Comparison of ENCODE assay signal across 17 cellular contexts in genomic region chr16:72850021-72850420, GRCh38.
DNase-seq lines count a peak whose midpoint lies in the region; ATAC-seq and TF ChIP-seq lines count a peak whose summit lies in the region.
"Had no signal": no experiment of that assay in that cellular context is flagged by ENCODE, and none has a peak within 500 bp of the region (broad histone marks: within the 10 kb centered on the region; RNA-seq: fewer than 3 reads in every experiment).

No MANE protein-coding gene starts in this region.

- H3K36me3 Mint-ChIP-seq in T-cell, result no peaks in the 10 kb centered on the region

- H3K9me3 ChIP-seq in right cardiac atrium (ENCODE audit: control insufficient read depth, low read length) (no peaks in the 10 kb centered on the region), uterus (no peaks in the 10 kb centered on the region)
- H3K9me3 ChIP-seq: BLaER1 treated with 17β-estradiol and CSF1 and Interleukin-3, amounts not matched to agents 10 nM and 100 nM had no signal

- peaks cover 0 to 13% (median 11%) of the 10 kb centered on the region in 3 donors for H3K4me1 Mint-ChIP-seq in T-cell
- H3K4me1 Mint-ChIP-seq: activated T-helper 17 cell treated with anti-CD3 and anti-CD28 coated beads, Interleukin-2, amount 50 U/mL, for 72 hours had no signal

- H3K27ac Mint-ChIP-seq in T-cell, result no peak overlapping the region
- H3K27ac Mint-ChIP-seq: activated T-helper 17 cell treated with anti-CD3 and anti-CD28 coated beads, Interleukin-2, amount 50 U/mL, for 72 hours had no signal

- POLR2A ChIA-PET in T-cell (lab: Charles Lee), result no interaction called here

- H3K27me3 Mint-ChIP-seq in T-cell, result peaks cover 6 to 11% of the 10 kb centered on the region in 2 donors

- no peak for ATAC-seq in left ventricle myocardium superior
- ATAC-seq in right cardiac atrium, result no peak
- ATAC-seq in sciatic nerve, result no peak
- no peak for ATAC-seq in T-cell (replicated peaks in 1 of 4)
- ATAC-seq: activated CD4-positive, CD25-positive, alpha-beta regulatory T cell treated with anti-CD3 and anti-CD28 coated beads, Interleukin-2, amount 50 U/mL, for 24 hours; activated T-helper 17 cell treated with anti-CD3 and anti-CD28 coated beads, Interleukin-2, amount 50 U/mL, for 72 hours had no signal

- CTCF ChIA-PET in T-cell (lab: Charles Lee), result interaction anchor here in 1 of 2 donors (0.7 kb wide), 1 partner anchor 18 kb away, joined by 4 read pairs; no protein-coding TSS in a partner anchor

- H3K27me3 ChIP-seq in right cardiac atrium (ENCODE audit: control insufficient read depth, insufficient read depth) (no peaks in the 10 kb centered on the region), uterus (no peaks in the 10 kb centered on the region)
- H3K27me3 ChIP-seq: BLaER1 treated with 17β-estradiol and CSF1 and Interleukin-3, amounts not matched to agents 10 nM and 100 nM had no signal

- intact Hi-C loops in cardiac septum (cut with DNase I) (no loop called here), left ventricle myocardium superior (cut with micrococcal nuclease) (loop anchor here (10.0 kb wide), 1 partner anchor 85 kb away; no protein-coding TSS in a partner anchor), right cardiac atrium (cut with DNase I) (no loop called here), sciatic nerve (cut with DNase I) (no loop called here), uterus (cut with DNase I; ENCODE audit: low total_unique reads) (no loop called here)

- H3K36me3 ChIP-seq in uterus, result no peaks in the 10 kb centered on the region

- DNase-seq in cardiac septum (ENCODE audit: low spot score) (peak; percentile 9), left ventricle myocardium superior (no peak), right cardiac atrium (no peak), sciatic nerve (ENCODE audit: low spot score) (peak; percentile 28), uterus (no peak), islet precursor cell (no peak), T-cell (no peak), NCI-H1417 treated with DMSO at 0.1 percent for 48 hours (lab: John Stamatoyannopoulos, UW) (no peak)
- DNase-seq: cerebellar nuclear complex, foreskin melanocyte, OCI-M1, T1000 had no signal

- no peak for TF ChIP-seq POLR2A in uterus (IDR thresholded peaks at IDR 0.05)

- no peak for TF ChIP-seq CTCF in uterus (IDR thresholded peaks at IDR 0.05)

- H3K4me1 ChIP-seq in right cardiac atrium (ENCODE audit: control insufficient read depth, insufficient read depth, low read length), result peaks cover 17% of the 10 kb centered on the region
- H3K4me1 ChIP-seq in uterus, result peaks cover 0 to 11% of the 10 kb centered on the region in 2 donors

- 95% methylated on average over 4 of the region's 4 CpGs for WGBS in right cardiac atrium

- no peak overlapping the region for H3K4me3 ChIP-seq in right cardiac atrium (ENCODE audit: low read length)
- no peak overlapping the region for H3K4me3 ChIP-seq in uterus
- H3K4me3 ChIP-seq: BLaER1 treated with 17β-estradiol and CSF1 and Interleukin-3, amounts not matched to agents 10 nM and 100 nM; SK-N-MC had no signal

- H3K27ac ChIP-seq in right cardiac atrium (ENCODE audit: low read length) (peak overlapping the region; percentile 53), uterus (peak overlapping the region; percentile 64 to 78)
- H3K27ac ChIP-seq: 22Rv1; BLaER1 treated with 17β-estradiol and CSF1 and Interleukin-3, amounts not matched to agents 10 nM and 100 nM; SK-N-MC had no signal

- no peaks in the 10 kb centered on the region for H3K9me3 Mint-ChIP-seq in T-cell
- H3K9me3 Mint-ChIP-seq: activated T-helper 17 cell treated with anti-CD3 and anti-CD28 coated beads, Interleukin-2, amount 50 U/mL, for 72 hours had no signal

- no peak overlapping the region for H3K4me3 Mint-ChIP-seq in T-cell
- H3K4me3 Mint-ChIP-seq: activated T-helper 17 cell treated with anti-CD3 and anti-CD28 coated beads, Interleukin-2, amount 50 U/mL, for 72 hours had no signal

Comparison
In these comparisons a context has a peak if more than half of its experiments do, and no peak if none do; other contexts are left out.
1. DNase-seq: peak in cardiac septum (single experiment) and sciatic nerve (single experiment); none in left ventricle myocardium superior (single experiment), right cardiac atrium (0 of 3), uterus (0 of 2), islet precursor cell (single experiment), T-cell (0 of 34) and NCI-H1417 treated with DMSO at 0.1 percent for 48 hours (single experiment).